In the genomic region with DNA sequence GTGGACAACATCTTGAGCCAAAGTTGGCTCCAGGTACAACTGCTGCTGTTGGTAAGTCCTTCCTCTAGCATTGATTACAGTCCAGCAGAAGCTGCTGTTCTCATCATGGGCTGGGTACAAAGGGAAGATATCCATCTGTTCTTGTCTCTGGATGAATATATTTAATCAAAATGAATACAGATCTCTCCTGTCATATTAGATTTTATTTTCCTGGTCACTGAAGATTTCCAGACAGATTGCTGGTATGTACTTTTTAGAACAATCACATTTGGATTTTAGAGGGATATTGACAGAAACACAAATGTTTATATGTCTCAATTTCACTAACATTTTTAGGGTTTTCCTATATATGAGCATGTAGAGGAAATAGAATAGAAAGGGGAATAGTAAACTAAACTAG, we compare ENCODE assay signal across 28 cellular contexts.
"Had no signal": no experiment of that assay in that cellular context is flagged by ENCODE, and none has a peak within 500 bp of the region (broad histone marks: within the 10 kb centered on the region; RNA-seq: fewer than 3 reads in every experiment).

No MANE protein-coding gene starts in this region.

- H3K9me3 ChIP-seq: left lung, lower lobe of right lung, neutrophil, right atrium auricular region, right lobe of liver, stomach, testis, thyroid gland, transverse colon, upper lobe of left lung, vagina had no signal

- H3K27ac Mint-ChIP-seq: naive B cell; natural killer cell; nephron progenitor cell; neural progenitor cell; stimulated activated naive B cell treated with anti-CD40 and anti-IgM and Interleukin-4, amounts not matched to agents 10 μg/mL and 1 μg/mL and 100 μg/mL, for 72 hours had no signal

- DNase-seq: hippocampal formation; left colon; left lung; lower lobe of right lung; mesenchymal stem cell; naive B cell; natural killer cell; nephron progenitor cell; occipital lobe; right lobe of liver; stimulated activated CD4-positive, alpha-beta T cell treated with anti-CD3 and anti-CD28 coated beads, Interleukin-1b, Interleukin-23, amount 100 ng/mL, for 48 hours; stimulated activated CD4-positive, alpha-beta T cell treated with anti-CD3 and anti-CD28 coated beads, Interleukin-2, amount 100 ng/mL, for 48 hours; stimulated activated CD4-positive, alpha-beta T cell treated with anti-CD3 and anti-CD28 coated beads, Interleukin-4, amount 100 ng/mL, for 4 hours; stimulated activated CD8-positive, alpha-beta memory T cell treated with anti-CD3 and anti-CD28 coated beads, Interleukin-4, amount 100 ng/mL, for 48 hours; stimulated activated naive B cell treated with anti-CD40 and anti-IgM and Interleukin-4, amounts not matched to agents 10 μg/mL and 1 μg/mL and 100 μg/mL, for 72 hours; stimulated activated naive CD8-positive, alpha-beta T cell treated with anti-CD3 and anti-CD28 coated beads, Interleukin-15, Interleukin-2, amounts not matched to agents 100 U/mL and 50 U/mL, for 24 hours; testis; transverse colon; upper lobe of left lung had no signal

- H3K4me1 ChIP-seq: left lung, neural progenitor cell, parathyroid adenoma, right lobe of liver, transverse colon had no signal

- H3K4me3 ChIP-seq: left lung, lower lobe of right lung, neural progenitor cell, right atrium auricular region, right lobe of liver, smooth muscle cell, stomach, testis, thyroid gland, transverse colon, upper lobe of left lung, vagina had no signal

- FAIRE-seq: keratinocyte had no signal

- ATAC-seq: left colon; left lung; lower lobe of right lung; natural killer cell; right lobe of liver; stimulated activated naive B cell treated with anti-CD40 and anti-IgM and Interleukin-4, amounts not matched to agents 10 μg/mL and 1 μg/mL and 100 μg/mL, for 72 hours; stimulated activated naive CD8-positive, alpha-beta T cell treated with anti-CD3 and anti-CD28 coated beads, Interleukin-15, Interleukin-2, amounts not matched to agents 100 U/mL and 50 U/mL, for 24 hours had no signal

- H3K4me3 Mint-ChIP-seq: naive B cell; natural killer cell; nephron progenitor cell; neural progenitor cell; stimulated activated naive B cell treated with anti-CD40 and anti-IgM and Interleukin-4, amounts not matched to agents 10 μg/mL and 1 μg/mL and 100 μg/mL, for 72 hours had no signal

- H3K4me1 Mint-ChIP-seq: naive B cell; natural killer cell; nephron progenitor cell; neural progenitor cell; stimulated activated naive B cell treated with anti-CD40 and anti-IgM and Interleukin-4, amounts not matched to agents 10 μg/mL and 1 μg/mL and 100 μg/mL, for 72 hours had no signal

- H3K36me3 Mint-ChIP-seq: naive B cell; natural killer cell; neural progenitor cell; stimulated activated naive B cell treated with anti-CD40 and anti-IgM and Interleukin-4, amounts not matched to agents 10 μg/mL and 1 μg/mL and 100 μg/mL, for 72 hours had no signal

- H3K27me3 ChIP-seq: neural progenitor cell, right atrium auricular region, right lobe of liver, testis, thyroid gland, upper lobe of left lung, vagina had no signal

- H3K27ac ChIP-seq: left lung, lower lobe of right lung, neural progenitor cell, neutrophil, parathyroid adenoma, right atrium auricular region, right lobe of liver, stomach, testis, thyroid gland, transverse colon, upper lobe of left lung, vagina had no signal

- H3K36me3 ChIP-seq: left lung, lower lobe of right lung, neural progenitor cell, neutrophil, right atrium auricular region, right lobe of liver, stomach, thyroid gland, transverse colon, upper lobe of left lung, vagina had no signal

- H3K9me3 Mint-ChIP-seq: naive B cell; natural killer cell; nephron progenitor cell; neural progenitor cell; stimulated activated naive B cell treated with anti-CD40 and anti-IgM and Interleukin-4, amounts not matched to agents 10 μg/mL and 1 μg/mL and 100 μg/mL, for 72 hours had no signal
